8 cellular contexts compared by ENCODE assay signal in genomic region chr12:56721721-56722120, GRCh38. TPM values are rescaled to one million over a fixed set of nuclear protein-coding genes. Genes with fewer than 3 reads are reported as not detected.
A peak's percentile ranks its signal among the peaks of the same experiment; 100 is the strongest.
DNase-seq lines count a peak whose midpoint lies in the region; ATAC-seq and TF ChIP-seq lines count a peak whose summit lies in the region.
"Had no signal": no experiment of that assay in that cellular context is flagged by ENCODE, and none has a peak within 500 bp of the region (broad histone marks: within the 10 kb centered on the region; RNA-seq: fewer than 3 reads in every experiment).

No MANE protein-coding gene starts in this region.

- DNase-seq in breast epithelium (ENCODE audit: low spot score in 2 of 2), result no peak
- no peak for DNase-seq in trophoblast cell
- no peak for DNase-seq in NCI-H2081 (lab: John Stamatoyannopoulos, UW)
- no peak for DNase-seq in GM10266 (ENCODE audit: extremely low spot score)
- DNase-seq: NCI-H187 treated with DMSO at 0.1 percent for 48 hours had no signal

- H2BK5ac ChIP-seq in trophoblast cell (ENCODE audit: low read depth, low read length, poor library complexity), result peak overlapping the region; percentile 17

- H3K4me3 ChIP-seq in breast epithelium (peak overlapping the region in 2 of 3 donors; percentile 29 to 97), trophoblast cell (ENCODE audit: low read depth, low read length) (no peak overlapping the region)
- H3K4me3 ChIP-seq: ovary had no signal

- ATAC-seq in HG02852 (IDR thresholded peaks at IDR 0.05; ENCODE audit: unreplicated experiment), result no peak

- H3K27ac ChIP-seq in KOPT-K1 (ENCODE audit: low read depth, low read length, poor library complexity, severe bottlenecking) (peak overlapping the region; percentile 84), breast epithelium (peak overlapping the region; percentile 74 to 97), trophoblast cell (ENCODE audit: low read depth, low read length) (peak overlapping the region; percentile 85)
- H3K27ac ChIP-seq: ovary had no signal

- no peak overlapping the region for H4K8ac ChIP-seq in trophoblast cell (ENCODE audit: low read depth, low read length)

- TF ChIP-seq CTCF in breast epithelium (IDR thresholded peaks at IDR 0.05) (no peak), GM10266 (IDR thresholded peaks at IDR 0.05; ENCODE audit: control insufficient read depth, insufficient read depth, low read depth, missing control alignments) (no peak)

- no peak overlapping the region for H2AK5ac ChIP-seq in trophoblast cell (ENCODE audit: low read length)

- no peak overlapping the region for H3K14ac ChIP-seq in trophoblast cell (ENCODE audit: low read length)

- no peaks in the 10 kb centered on the region for H3K9me3 ChIP-seq in KOPT-K1 (ENCODE audit: insufficient read depth, low read length, poor library complexity, severe bottlenecking)
- H3K9me3 ChIP-seq in breast epithelium, result no peaks in the 10 kb centered on the region
- H3K9me3 ChIP-seq in trophoblast cell (ENCODE audit: insufficient read depth, low read depth, low read length), result no peaks in the 10 kb centered on the region
- H3K9me3 ChIP-seq: ovary had no signal

- H3K27me3 ChIP-seq in breast epithelium, result no peaks in the 10 kb centered on the region
- H3K27me3 ChIP-seq in trophoblast cell (ENCODE audit: insufficient read depth, low read length), result no peaks in the 10 kb centered on the region
- H3K27me3 ChIP-seq: ovary had no signal

- WGBS in trophoblast cell (ENCODE audit: extremely low coverage, insufficient coverage, insufficient read length), result no CpG with 5 or more reads among the region's 2 CpGs

- no peak overlapping the region for H2AFZ ChIP-seq in trophoblast cell (ENCODE audit: insufficient read depth, low read length, poor library complexity)

- peaks cover 10 to 42% of the 10 kb centered on the region in 2 donors for H3K4me1 ChIP-seq in breast epithelium
- peaks cover 14 to 18% of the 10 kb centered on the region in 2 experiments for H3K4me1 ChIP-seq in trophoblast cell (ENCODE audit: control insufficient read depth in 1 of 2, insufficient read depth in 2 of 2, low read length in 2 of 2)

- no peak overlapping the region for H3K18ac ChIP-seq in trophoblast cell (ENCODE audit: low read length)

- H3K23ac ChIP-seq in trophoblast cell (ENCODE audit: low read length), result no peak overlapping the region

- no peak overlapping the region for H3K9ac ChIP-seq in trophoblast cell (ENCODE audit: low read length)

- no peak overlapping the region for H2BK12ac ChIP-seq in trophoblast cell (ENCODE audit: low read length)

- no peak overlapping the region for H2BK120ac ChIP-seq in trophoblast cell (ENCODE audit: insufficient read depth, low read length, poor library complexity)

- intact Hi-C loops in breast epithelium (cut with DNase I; ENCODE audit: low total_unique reads), result no loop called here

- no peak overlapping the region for H4K12ac ChIP-seq in trophoblast cell (ENCODE audit: low read depth, low read length)

- H3K79me1 ChIP-seq in trophoblast cell (ENCODE audit: low read length), result peaks cover 14% of the 10 kb centered on the region

- peaks cover 30% of the 10 kb centered on the region for H3K79me2 ChIP-seq in trophoblast cell (ENCODE audit: control insufficient read depth, insufficient read depth, low read length, poor library complexity)

- H4K91ac ChIP-seq in trophoblast cell (ENCODE audit: low read depth, low read length), result no peak overlapping the region

- H3K4me2 ChIP-seq in trophoblast cell (ENCODE audit: low read length), result peak overlapping the region; percentile 51

- H3K4ac ChIP-seq in trophoblast cell (ENCODE audit: low read depth, low read length), result peak overlapping the region; percentile 76

- TF ChIP-seq POLR2A in breast epithelium (IDR thresholded peaks at IDR 0.05), result no peak

- H3K36me3 ChIP-seq in KOPT-K1 (ENCODE audit: insufficient read depth, low read length), result peaks cover 69% of the 10 kb centered on the region
- H3K36me3 ChIP-seq in breast epithelium, result no peaks in the 10 kb centered on the region
- peaks cover 26 to 39% of the 10 kb centered on the region in 2 experiments for H3K36me3 ChIP-seq in trophoblast cell (ENCODE audit: control insufficient read depth in 1 of 2, insufficient read depth in 2 of 2, low read length in 2 of 2)
- H3K36me3 ChIP-seq: ovary had no signal

RNA-seq across cellular contexts. Expression of gene NACA, which starts 3.4 kb away (rescaled TPM):
- 1,000 to 10,000 TPM; 1,363 to 1,488 (median 1,386) TPM for total RNA-seq in breast epithelium
- polyA plus RNA-seq in trophoblast cell (2013), result 1,910 and 1,942 TPM in 2 replicates

RNA-seq across cellular contexts. Expression of gene PRIM1, which starts 30.4 kb away (rescaled TPM):
- total RNA-seq in breast epithelium, result 10 to 100 TPM in 1 of 3 donors, 1 to 10 TPM in 2; 7.9 to 13.0 (median 8.3) TPM
- 12.5 and 13.4 TPM in 2 replicates for polyA plus RNA-seq in trophoblast cell (2013)

RNA-seq across cellular contexts. Expression of gene PTGES3, which starts 33.6 kb away (rescaled TPM):
- 100 to 1,000 TPM in 2 of 3 donors, 10 to 100 TPM in 1; 85.0 to 134 (median 111) TPM for total RNA-seq in breast epithelium
- 298 and 301 TPM in 2 replicates for polyA plus RNA-seq in trophoblast cell (2013)

RNA-seq across cellular contexts. Expression of gene HSD17B6, which starts 41.4 kb away (rescaled TPM):
- total RNA-seq in breast epithelium, result 1 to 10 TPM in 1 of 3 donors, under 1 TPM in 2; 0.16 to 3.8 (median 0.98) TPM
- 0.55 and 0.82 TPM in 2 replicates for polyA plus RNA-seq in trophoblast cell (2013)
